1 cellular context compared by ENCODE assay signal in genomic region chr4:118904935-118905334, GRCh38.
TF ChIP-seq lines count a peak whose summit lies in the region.

No MANE protein-coding gene starts in this region.

TF ChIP-seq in SK-N-SH treated with all-trans-retinoic acid at 6 μM for 48 hours, 23 proteins besides CTCF, POLR2A, EP300 and RAD21 (continued from another document):
- TF ChIP-seq CREB5 (CRISPR knock-in tag; IDR thresholded peaks at IDR 0.05; ENCODE audit: low read depth): peak; percentile 66; the same call in 1 of the 2 replicates
- TF ChIP-seq ZNF565 (CRISPR knock-in tag; conservative IDR thresholded peaks at IDR 0.05; ENCODE audit: low read depth): no peak; the same call in 1 of the 2 replicates
- peak; percentile 77 for TF ChIP-seq TSHZ2 (CRISPR knock-in tag; IDR thresholded peaks at IDR 0.05)
- no peak for TF ChIP-seq OSR1 (CRISPR knock-in tag; IDR thresholded peaks at IDR 0.05)
- TF ChIP-seq SNAI2 (CRISPR knock-in tag; IDR thresholded peaks at IDR 0.05): peak; percentile 83
- no peak for TF ChIP-seq PPARA (CRISPR knock-in tag; IDR thresholded peaks at IDR 0.05; ENCODE audit: borderline replicate concordance)
- no peak for TF ChIP-seq POU6F1 (CRISPR knock-in tag; IDR thresholded peaks at IDR 0.05; ENCODE audit: borderline replicate concordance, low read depth)
- no peak for TF ChIP-seq ZFP3 (CRISPR knock-in tag; IDR thresholded peaks at IDR 0.05)
- TF ChIP-seq ISL1 (CRISPR knock-in tag; IDR thresholded peaks at IDR 0.05): peak; percentile 90
- TF ChIP-seq CSDC2 (CRISPR knock-in tag; IDR thresholded peaks at IDR 0.05): no peak
